Comparison of ENCODE assay signal across 8 cellular contexts in the genomic region with DNA sequence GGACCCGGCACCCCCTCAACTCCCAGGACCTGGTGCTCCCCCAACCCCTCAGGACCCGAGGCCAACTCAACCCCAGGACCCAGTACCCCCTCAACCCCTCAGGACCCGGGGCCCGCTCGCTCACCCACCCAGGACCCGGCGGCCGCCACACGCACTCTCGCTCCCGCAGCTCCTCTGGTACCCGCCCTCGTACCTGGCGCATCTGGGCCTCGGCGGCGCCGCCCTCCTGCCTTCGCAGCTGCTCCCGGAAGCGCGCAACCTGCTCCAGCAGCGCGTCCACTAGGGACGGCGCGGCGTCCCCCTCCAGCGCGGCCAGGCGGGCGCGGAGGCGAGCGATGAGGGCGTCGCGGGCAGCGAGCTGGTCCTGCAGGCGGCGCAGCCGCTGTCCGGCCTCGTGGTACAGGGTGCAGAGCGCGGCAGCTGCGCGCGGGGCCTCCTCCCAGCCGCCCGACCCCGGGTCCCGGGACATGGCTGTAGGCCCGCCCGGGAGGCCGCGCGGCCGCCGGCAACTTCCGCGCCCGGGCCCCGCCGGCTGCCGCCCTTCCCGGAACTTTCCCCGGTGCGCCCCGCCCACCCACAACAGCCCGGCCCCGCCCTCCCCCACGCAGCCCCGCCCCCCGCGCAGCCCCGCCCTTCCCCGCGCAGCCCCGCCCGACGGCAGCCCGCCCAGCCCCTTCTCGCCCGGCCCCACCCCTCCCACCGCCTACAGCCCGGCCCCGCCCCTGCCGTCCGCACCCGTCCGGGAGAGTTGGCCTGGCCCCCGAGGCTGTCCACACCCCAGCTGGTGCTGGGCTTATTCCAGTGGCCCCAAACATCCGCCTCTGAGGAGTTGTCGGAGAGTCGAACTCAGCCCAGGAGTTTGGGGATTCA. TPM values are rescaled to one million over a fixed set of nuclear protein-coding genes. Genes with fewer than 3 reads are reported as not detected.
DNase-seq lines count a peak whose midpoint lies in the region; ATAC-seq, FAIRE-seq and TF ChIP-seq lines count a peak whose summit lies in the region.

A gene with protein sequence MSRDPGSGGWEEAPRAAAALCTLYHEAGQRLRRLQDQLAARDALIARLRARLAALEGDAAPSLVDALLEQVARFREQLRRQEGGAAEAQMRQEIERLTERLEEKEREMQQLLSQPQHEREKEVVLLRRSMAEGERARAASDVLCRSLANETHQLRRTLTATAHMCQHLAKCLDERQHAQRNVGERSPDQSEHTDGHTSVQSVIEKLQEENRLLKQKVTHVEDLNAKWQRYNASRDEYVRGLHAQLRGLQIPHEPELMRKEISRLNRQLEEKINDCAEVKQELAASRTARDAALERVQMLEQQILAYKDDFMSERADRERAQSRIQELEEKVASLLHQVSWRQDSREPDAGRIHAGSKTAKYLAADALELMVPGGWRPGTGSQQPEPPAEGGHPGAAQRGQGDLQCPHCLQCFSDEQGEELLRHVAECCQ (minus strand): TSS at position 516 of the 870 bp plus-strand sequence. CDS start 47 bp downstream, at position 469.

- H3K27ac ChIP-seq in endothelial cell of umbilical vein (ENCODE audit: insufficient read depth, low read depth, low read length) = peak within 1 kb of the TSS; percentile 45

- peak; percentile 62 for FAIRE-seq in endothelial cell of umbilical vein (lab: Jason Lieb, UNC)

- H3K27me3 ChIP-seq in endothelial cell of umbilical vein (ENCODE audit: control insufficient read depth in 2 of 2, insufficient read depth in 2 of 2, low read length in 2 of 2) = no peaks in the 10 kb centered on the region

- peak; percentile 90 for TF ChIP-seq POLR2A in GM18951 (IDR thresholded peaks at IDR 0.05; ENCODE audit: extremely low read depth, insufficient read depth, insufficient read length)
- peak; percentile 87 for TF ChIP-seq POLR2A in endothelial cell of umbilical vein (IDR thresholded peaks at IDR 0.05; ENCODE audit: low read depth, low read length)

- BruUV-seq in endothelial cell of umbilical vein (replicated peaks; lab: Mats Ljungman, UMichigan) = no TSS peak

- no peaks in the 10 kb centered on the region for H3K9me1 ChIP-seq in endothelial cell of umbilical vein (replicated peaks; ENCODE audit: control insufficient read depth, extremely low read depth, insufficient read depth, low read length)

- CTCF ChIA-PET in endothelial cell of umbilical vein (lab: Charles Lee) = interaction anchor here (0.8 to 1.4 kb wide), 8 partner anchors 8 to 285 kb away, joined by 3 to 8 read pairs (median 3); a partner anchor contains a TSS

- DNase-seq in AG20443 (ENCODE audit: low spot score) (peak; percentile 99), NOMO-1 (lab: John Stamatoyannopoulos, UW; ENCODE audit: unreplicated experiment in 2 of 2) (peak; percentile 67 to 81), endothelial cell of umbilical vein (ENCODE audit: low read depth, low spot score) (peak; percentile 75), middle frontal gyrus (ENCODE audit: extremely low spot score, low spot score) (peak; percentile 5)
- DNase-seq in activated CD8-positive, alpha-beta memory T cell treated with anti-CD3 and anti-CD28 coated beads, Interleukin-2, amount 50 U/mL, for 4 hours = peak; percentile 76
- peak; percentile 69 to 77 for DNase-seq in stimulated activated CD8-positive, alpha-beta memory T cell treated with anti-CD3 and anti-CD28 coated beads, Interleukin-2, amount 100 ng/mL, for 48 hours (ENCODE audit: low read depth in 2 of 2)

- H3K36me3 ChIP-seq in endothelial cell of umbilical vein (ENCODE audit: control insufficient read depth in 2 of 2, extremely low read depth in 1 of 2, insufficient read depth in 2 of 2, low read length in 2 of 2) = peaks cover 0 to 3% of the 10 kb centered on the region in 2 experiments

- H4K20me1 ChIP-seq in endothelial cell of umbilical vein (replicated peaks; ENCODE audit: control insufficient read depth, extremely low read depth, insufficient read depth, low read length) = no peaks in the 10 kb centered on the region

- dilution Hi-C loops in endothelial cell of umbilical vein (cut with MboI; ENCODE audit: extremely low pct_ligation_motif_present, low sequenced_read_pairs) = no loop called here

- peak; percentile 26 to 39 for TF ChIP-seq CTCF in endothelial cell of umbilical vein (IDR thresholded peaks at IDR 0.05; ENCODE audit: extremely low read depth in 1 of 2, insufficient read depth in 1 of 2, low read depth in 1 of 2, low read length in 2 of 2)

- H3K9me3 ChIP-seq in endothelial cell of umbilical vein (replicated peaks; ENCODE audit: control insufficient read depth, insufficient read depth, low read length) = no peaks in the 10 kb centered on the region

- H3K4me1 ChIP-seq in endothelial cell of umbilical vein (ENCODE audit: control insufficient read depth, extremely low read depth, insufficient read depth, low read length) = peaks cover 9% of the 10 kb centered on the region

- H3K4me3 ChIP-seq in endothelial cell of umbilical vein (replicated peaks in 1 of 3; ENCODE audit: insufficient read depth in 1 of 3, low read depth in 1 of 3, low read length in 3 of 3) = peak within 1 kb of the TSS; percentile 63 to 78 (median 78)

- POLR2A ChIA-PET in endothelial cell of umbilical vein (lab: Charles Lee) = interaction anchor here (1.5 kb wide), 1 partner anchor 9 kb away, joined by 3 read pairs; no protein-coding TSS in a partner anchor

- H3K4me2 ChIP-seq in endothelial cell of umbilical vein (ENCODE audit: insufficient read depth, low read length) = peak within 1 kb of the TSS; percentile 65

- peak; percentile 68 for ATAC-seq in HG03354 (IDR thresholded peaks at IDR 0.05; ENCODE audit: poor library complexity, severe bottlenecking, unreplicated experiment)

- in situ Hi-C loops in GM18951 (cut with MboI; ENCODE audit: low sequenced_read_pairs, unreplicated experiment) = no loop called here

- H2AFZ ChIP-seq in endothelial cell of umbilical vein (ENCODE audit: low read depth, low read length) = peak within 1 kb of the TSS; percentile 89

- peak within 1 kb of the TSS; percentile 59 for H3K9ac ChIP-seq in endothelial cell of umbilical vein (replicated peaks; ENCODE audit: extremely low read depth, insufficient read depth, low read length)

- intact Hi-C loops in endothelial cell of umbilical vein (cut with micrococcal nuclease) = loop anchor here (2.0 to 5.0 kb wide), 2 partner anchors 179 to 219 kb away; a partner anchor contains a TSS

- H3K79me2 ChIP-seq in endothelial cell of umbilical vein (ENCODE audit: control insufficient read depth, insufficient read depth, low read length) = peaks cover 36% of the 10 kb centered on the region

TF ChIP-seq in endothelial cell of umbilical vein, 7 proteins besides CTCF, POLR2A, EP300 and RAD21:
- no peak for TF ChIP-seq MYC (IDR thresholded peaks at IDR 0.05; ENCODE audit: low read depth, low read length)
- TF ChIP-seq, protein P1, sequence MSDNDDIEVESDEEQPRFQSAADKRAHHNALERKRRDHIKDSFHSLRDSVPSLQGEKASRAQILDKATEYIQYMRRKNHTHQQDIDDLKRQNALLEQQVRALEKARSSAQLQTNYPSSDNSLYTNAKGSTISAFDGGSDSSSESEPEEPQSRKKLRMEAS (IDR thresholded peaks at IDR 0.05; ENCODE audit: insufficient read depth, insufficient read length) = no peak
- no peak for TF ChIP-seq EZH2 (IDR thresholded peaks at IDR 0.05; ENCODE audit: borderline replicate concordance, low read depth, low read length, severe bottlenecking)
- no peak for TF ChIP-seq JUN (IDR thresholded peaks at IDR 0.05; ENCODE audit: borderline replicate concordance, insufficient read depth, insufficient read length, low read depth)
- TF ChIP-seq FOS (IDR thresholded peaks at IDR 0.05; ENCODE audit: borderline replicate concordance, insufficient read depth, low read length) = no peak
- no peak for TF ChIP-seq GATA2 (IDR thresholded peaks at IDR 0.05; ENCODE audit: insufficient read depth, insufficient read length, low read depth, low read length)
- TF ChIP-seq POLR2AphosphoS5 (IDR thresholded peaks at IDR 0.05; ENCODE audit: insufficient read depth, low read depth, low read length) = peak; percentile 97

RNA-seq across cellular contexts. Expression of the gene that starts here (rescaled TPM):
- 49.0 and 52.1 TPM in 2 replicates for total RNA-seq in endothelial cell of umbilical vein
- polyA plus RNA-seq in endothelial cell of umbilical vein = 37.7 and 40.4 TPM in 2 replicates
- polyA plus RNA-seq in endothelial cell of umbilical vein (2011; cell fraction: cytosol; rRNA removed) = 36.9 and 45.5 TPM in 2 replicates
- polyA plus RNA-seq in endothelial cell of umbilical vein (2011; cell fraction: nucleus; rRNA removed) = 77.9 and 79.6 TPM in 2 replicates
- polyA plus RNA-seq in endothelial cell of umbilical vein (2012) = 38.1 and 44.1 TPM in 2 replicates
- polyA minus RNA-seq in endothelial cell of umbilical vein = 26.4 and 28.3 TPM in 2 replicates
- polyA minus RNA-seq in endothelial cell of umbilical vein (2011; cell fraction: cytosol; rRNA and poly(A)+ RNA removed) = 8.7 TPM
- polyA minus RNA-seq in endothelial cell of umbilical vein (2011; cell fraction: nucleus; rRNA and poly(A)+ RNA removed) = 12.2 and 25.3 TPM in 2 replicates

Comparison
In these comparisons a context has a peak if more than half of its experiments do, and no peak if none do; other contexts are left out.
1. Peak in every context shown above with its lines: DNase-seq, ATAC-seq, H3K4me3 ChIP-seq and H3K27ac ChIP-seq.
2. DNase-seq: peak in every context shown above with its lines; median percentile 99 in AG20443; 76 in activated CD8-positive, alpha-beta memory T cell treated with anti-CD3 and anti-CD28 coated beads, Interleukin-2, amount 50 U/mL, for 4 hours; 75 in endothelial cell of umbilical vein; 74 in NOMO-1; 73 in stimulated activated CD8-positive, alpha-beta memory T cell treated with anti-CD3 and anti-CD28 coated beads, Interleukin-2, amount 100 ng/mL, for 48 hours; 5 in middle frontal gyrus.